In the genomic region with DNA sequence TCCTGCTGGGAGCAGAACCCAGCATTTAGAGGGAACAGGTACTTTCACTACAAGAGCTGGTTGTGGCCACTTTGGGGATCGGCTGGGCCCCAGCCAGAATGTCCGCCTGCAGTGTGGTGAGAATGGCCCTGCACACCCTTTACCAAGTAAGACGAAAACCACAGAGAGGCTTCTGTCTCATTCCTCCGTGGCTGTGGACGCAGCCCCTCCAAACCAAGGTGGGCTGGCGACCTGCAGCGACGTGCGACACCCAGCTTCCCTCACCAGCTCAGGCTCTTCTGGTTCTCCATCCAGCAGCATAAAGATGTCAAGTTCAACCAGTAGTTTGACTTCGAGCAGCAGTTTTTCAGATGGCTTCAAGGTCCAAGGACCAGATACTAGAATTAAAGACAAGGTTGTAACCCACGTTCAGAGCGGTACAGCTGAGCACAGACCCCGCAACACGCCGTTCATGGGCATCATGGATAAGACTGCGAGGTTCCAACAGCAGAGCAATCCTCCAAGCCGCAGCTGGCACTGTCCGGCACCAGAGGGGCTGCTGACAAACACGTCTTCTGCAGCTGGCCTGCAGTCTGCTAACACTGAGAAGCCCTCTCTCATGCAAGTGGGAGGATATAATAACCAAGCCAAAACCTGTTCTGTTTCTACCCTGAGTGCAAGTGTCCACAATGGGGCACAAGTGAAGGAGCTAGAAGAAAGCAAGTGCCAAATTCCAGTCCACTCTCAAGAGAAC, we compare ENCODE assay signal across 17 cellular contexts. TPM values are rescaled to one million over a fixed set of nuclear protein-coding genes. Genes with fewer than 3 reads are reported as not detected.
A peak's percentile ranks its signal among the peaks of the same experiment; 100 is the strongest.
DNase-seq lines count a peak whose midpoint lies in the region; ATAC-seq and TF ChIP-seq lines count a peak whose summit lies in the region.
"Had no signal": no experiment of that assay in that cellular context is flagged by ENCODE, and none has a peak within 500 bp of the region (broad histone marks: within the 10 kb centered on the region; RNA-seq: fewer than 3 reads in every experiment).

No MANE protein-coding gene starts in this region.

- no peak overlapping the region for H3K4me3 Mint-ChIP-seq in activated T-helper 2 cell treated with anti-CD3 and anti-CD28 coated beads, Interferon-gamma antibody, Interleukin-2, Interleukin-4, amounts not matched to agents 10 μg/mL and 5 μg/mL and 100 μg/mL, durations not matched to agents 14 hours and 24 hours and 36 hours (ENCODE audit: low read depth)
- H3K4me3 Mint-ChIP-seq in nephron progenitor cell = no peak overlapping the region
- H3K4me3 Mint-ChIP-seq in GM23338 = no peak overlapping the region
- H3K4me3 Mint-ChIP-seq: HFFc6 had no signal

- H3K4me1 Mint-ChIP-seq in activated T-helper 2 cell treated with anti-CD3 and anti-CD28 coated beads, Interferon-gamma antibody, Interleukin-2, Interleukin-4, amounts not matched to agents 10 μg/mL and 5 μg/mL and 100 μg/mL, durations not matched to agents 14 hours and 24 hours and 36 hours (ENCODE audit: low read depth) = peaks cover 3% of the 10 kb centered on the region
- H3K4me1 Mint-ChIP-seq in nephron progenitor cell = peaks cover 3% of the 10 kb centered on the region
- H3K4me1 Mint-ChIP-seq in GM23338 = no peaks in the 10 kb centered on the region

- H3K9me2 ChIP-seq in GM23338 (ENCODE audit: insufficient read depth) = no peaks in the 10 kb centered on the region

- H3F3A ChIP-seq in GM23338 (replicated peaks; ENCODE audit: low read depth) = no peaks in the 10 kb centered on the region

- TF ChIP-seq CTCF in esophagus muscularis mucosa (IDR thresholded peaks at IDR 0.05) (no peak), nephron progenitor cell (IDR thresholded peaks at IDR 0.05) (no peak), upper lobe of left lung (IDR thresholded peaks at IDR 0.05) (no peak), GM20000 (IDR thresholded peaks at IDR 0.05; ENCODE audit: extremely low read depth, missing control alignments) (no peak), GM23338 (conservative IDR thresholded peaks at IDR 0.05; ENCODE audit: low read depth in 2 of 2) (no peak)

- H2AFZ ChIP-seq in GM23338 = no peak overlapping the region

- H3K27ac ChIP-seq in esophagus muscularis mucosa (replicated peaks in 1 of 4) (no peak overlapping the region), upper lobe of left lung (peak overlapping the region; percentile 17 to 73 (median 42)), GM23338 (ENCODE audit: low read depth) (no peak overlapping the region)
- H3K27ac ChIP-seq: HL-60 had no signal

- H3K27me3 ChIP-seq in esophagus muscularis mucosa = no peaks in the 10 kb centered on the region
- H3K27me3 ChIP-seq in upper lobe of left lung = no peaks in the 10 kb centered on the region
- H3K27me3 ChIP-seq in GM23338 (ENCODE audit: insufficient read depth) = no peaks in the 10 kb centered on the region

- ATAC-seq in upper lobe of left lung (ENCODE audit: low FRiP score in 2 of 2) (peak in 1 of 2 donors; percentile 23), GM23338 (no peak)
- ATAC-seq: PC-3 had no signal

- intact Hi-C loops in activated T-helper 2 cell treated with anti-CD3 and anti-CD28 coated beads, Interferon-gamma antibody, Interleukin-2, Interleukin-4, amounts not matched to agents 10 μg/mL and 5 μg/mL and 100 μg/mL, durations not matched to agents 14 hours and 24 hours and 36 hours (cut with micrococcal nuclease) = no loop called here
- intact Hi-C loops in esophagus muscularis mucosa (cut with DNase I) = no loop called here

- no peak for DNase-seq in activated T-helper 2 cell treated with anti-CD3 and anti-CD28 coated beads, Interferon-gamma antibody, Interleukin-2, Interleukin-4, amounts not matched to agents 10 μg/mL and 5 μg/mL and 100 μg/mL, durations not matched to agents 14 hours and 24 hours and 36 hours (ENCODE audit: low spot score)
- DNase-seq in esophagus muscularis mucosa (ENCODE audit: extremely low spot score) (peak; percentile 91), nephron progenitor cell (no peak), upper lobe of left lung (peak in 1 of 2 donors; percentile 46), GM20000 (ENCODE audit: low spot score) (no peak), GM23338 (ENCODE audit: low spot score) (no peak)
- DNase-seq in activated CD8-positive, alpha-beta memory T cell treated with anti-CD3 and anti-CD28 coated beads for 24 hours = no peak
- DNase-seq: HFFc6; KG1; NCI-H1048; NCI-H146; NCI-H2107; NCI-H345; NCI-H69; NK-92 treated with Interleukin-12 subunit alpha and Interleukin-12 subunit beta, amount 100 ng/mL, for 24 hours; PC-3 had no signal

- H3K9me3 Mint-ChIP-seq in activated T-helper 2 cell treated with anti-CD3 and anti-CD28 coated beads, Interferon-gamma antibody, Interleukin-2, Interleukin-4, amounts not matched to agents 10 μg/mL and 5 μg/mL and 100 μg/mL, durations not matched to agents 14 hours and 24 hours and 36 hours = no peaks in the 10 kb centered on the region
- H3K9me3 Mint-ChIP-seq in nephron progenitor cell (no peaks in the 10 kb centered on the region), GM23338 (no peaks in the 10 kb centered on the region)
- H3K9me3 Mint-ChIP-seq: HFFc6 had no signal

- H3K27me3 Mint-ChIP-seq in activated T-helper 2 cell treated with anti-CD3 and anti-CD28 coated beads, Interferon-gamma antibody, Interleukin-2, Interleukin-4, amounts not matched to agents 10 μg/mL and 5 μg/mL and 100 μg/mL, durations not matched to agents 14 hours and 24 hours and 36 hours (ENCODE audit: low read depth) = no peaks in the 10 kb centered on the region
- H3K27me3 Mint-ChIP-seq in nephron progenitor cell (ENCODE audit: low read depth, poor library complexity) (no peaks in the 10 kb centered on the region), GM23338 (ENCODE audit: insufficient read depth, low read depth, poor library complexity) (peaks cover 7% of the 10 kb centered on the region)

- TF ChIP-seq POLR2A in esophagus muscularis mucosa (IDR thresholded peaks at IDR 0.05; ENCODE audit: low read depth) = no peak
- no peak for TF ChIP-seq POLR2A in upper lobe of left lung (IDR thresholded peaks at IDR 0.05)

- H3K36me3 ChIP-seq in esophagus muscularis mucosa (peaks cover 25 to 74% (median 52%) of the 10 kb centered on the region in 4 donors), upper lobe of left lung (peaks cover 0 to 66% (median 15%) of the 10 kb centered on the region in 4 donors), GM23338 (ENCODE audit: insufficient read depth) (no peaks in the 10 kb centered on the region)

- TF ChIP-seq EP300 in esophagus muscularis mucosa (IDR thresholded peaks at IDR 0.05) = no peak
- no peak for TF ChIP-seq EP300 in upper lobe of left lung (IDR thresholded peaks at IDR 0.05)

- no peak overlapping the region for H3K4me2 ChIP-seq in GM23338

- H3K4me1 ChIP-seq in esophagus muscularis mucosa (peaks cover 14 to 24% (median 17%) of the 10 kb centered on the region in 4 donors), upper lobe of left lung (peaks cover 17 to 43% (median 34%) of the 10 kb centered on the region in 4 donors), GM23338 (ENCODE audit: insufficient read depth) (no peaks in the 10 kb centered on the region)

- no peaks in the 10 kb centered on the region for H3K9me3 ChIP-seq in esophagus muscularis mucosa
- no peaks in the 10 kb centered on the region for H3K9me3 ChIP-seq in upper lobe of left lung

- H3K4me3 ChIP-seq in esophagus muscularis mucosa = no peak overlapping the region
- no peak overlapping the region for H3K4me3 ChIP-seq in upper lobe of left lung
- H3K4me3 ChIP-seq in GM23338 = no peak overlapping the region

- H4K20me1 ChIP-seq in GM23338 (replicated peaks; ENCODE audit: insufficient read depth) = 0 out of 2 replicates have a peak, but pooled peaks cover 4% of the 10 kb centered on the region

- H3K27ac Mint-ChIP-seq in activated T-helper 2 cell treated with anti-CD3 and anti-CD28 coated beads, Interferon-gamma antibody, Interleukin-2, Interleukin-4, amounts not matched to agents 10 μg/mL and 5 μg/mL and 100 μg/mL, durations not matched to agents 14 hours and 24 hours and 36 hours = peak overlapping the region; percentile 26
- H3K27ac Mint-ChIP-seq in nephron progenitor cell (peak overlapping the region; percentile 77), GM23338 (no peak overlapping the region)
- H3K27ac Mint-ChIP-seq: HFFc6 had no signal

- no peaks in the 10 kb centered on the region for H3K79me2 ChIP-seq in GM23338 (replicated peaks; ENCODE audit: insufficient read depth)

- WGBS in esophagus muscularis mucosa = 98% methylated on average over 13 of the region's 19 CpGs
- WGBS in upper lobe of left lung, 2 donors = 83 to 95% methylated on average over 15 to 18 of the region's 19 CpGs

- H3K36me3 Mint-ChIP-seq in activated T-helper 2 cell treated with anti-CD3 and anti-CD28 coated beads, Interferon-gamma antibody, Interleukin-2, Interleukin-4, amounts not matched to agents 10 μg/mL and 5 μg/mL and 100 μg/mL, durations not matched to agents 14 hours and 24 hours and 36 hours (ENCODE audit: low read depth) = no peaks in the 10 kb centered on the region
- H3K36me3 Mint-ChIP-seq in nephron progenitor cell (ENCODE audit: low read depth) (peaks cover 73% of the 10 kb centered on the region), GM23338 (ENCODE audit: low read depth) (peaks cover 8% of the 10 kb centered on the region; the same call in 2 of the 3 replicates)

RNA-seq across cellular contexts. Expression of gene WDSUB1, which starts 56.2 kb away (rescaled TPM):
- total RNA-seq in activated T-helper 2 cell treated with anti-CD3 and anti-CD28 coated beads, Interferon-gamma antibody, Interleukin-2, Interleukin-4, amounts not matched to agents 10 μg/mL and 5 μg/mL and 100 μg/mL, durations not matched to agents 14 hours and 24 hours and 36 hours = 6.2 and 7.1 TPM in 2 replicates
- 1 to 10 TPM; 3.5 to 7.9 (median 4.4) TPM for total RNA-seq in esophagus muscularis mucosa
- 10 to 100 TPM in 4 of 6 donors, 1 to 10 TPM in 2; 6.8 to 22.0 (median 13.9) TPM for total RNA-seq in upper lobe of left lung
- total RNA-seq in GM23338 (2014; rRNA removed; shearing (Covaris generic)) = 6.3 and 9.9 TPM in 2 replicates
- polyA plus RNA-seq in GM23338 (2016; fragmentation: Nextera tagmentation; extraction: Ambion mirVana) = 12.2 and 14.9 TPM in 2 replicates

Comparison
In these comparisons a context has a peak if more than half of its experiments do, and no peak if none do; other contexts are left out.
1. H3K27ac ChIP-seq: peak in upper lobe of left lung (4 of 4); none in esophagus muscularis mucosa (0 of 4) and GM23338 (single experiment).